9 cellular contexts compared by ENCODE assay signal in genomic region chr1:149740152-149740581, GRCh38. TPM values are rescaled to one million over a fixed set of nuclear protein-coding genes. Genes with fewer than 3 reads are reported as not detected.
DNase-seq lines count a peak whose midpoint lies in the region; ATAC-seq and TF ChIP-seq lines count a peak whose summit lies in the region.
"Not testable (repeated sequence)": the region's sequence is repeated elsewhere in the genome, so short reads cannot be mapped to it uniquely, and the experiment has no call there.
"Had no signal": no experiment of that assay in that cellular context is flagged by ENCODE, and none has a peak within 500 bp of the region (broad histone marks: within the 10 kb centered on the region; RNA-seq: fewer than 3 reads in every experiment).

No MANE protein-coding gene starts in this region.

- H3K4me3 Mint-ChIP-seq in nephron, result peak overlapping the region; percentile 59 to 66 (median 59)

- not testable (repeated sequence) for H3K27ac ChIP-seq in SK-N-MC; mammary epithelial cell (ENCODE audit: insufficient read depth, low read depth, low read length); right cardiac atrium (ENCODE audit: low read length)

- not testable (repeated sequence) for H3K9ac ChIP-seq in SK-N-MC (ENCODE audit: insufficient read length); mammary epithelial cell (ENCODE audit: insufficient read depth, low read length)

- not testable (repeated sequence) for H3K4me1 Mint-ChIP-seq in nephron

- H3K9me3 Mint-ChIP-seq in nephron, result not testable (repeated sequence)

- CTCF ChIA-PET in mammary epithelial cell (lab: Charles Lee; ENCODE audit: low non-redundant PET), result not testable (repeated sequence)

- not testable (repeated sequence) for H3K27ac Mint-ChIP-seq in nephron

- not testable (repeated sequence) for H3K4me2 ChIP-seq in mammary epithelial cell (ENCODE audit: insufficient read depth, low read depth, low read length)

- H3K79me2 ChIP-seq in mammary epithelial cell (ENCODE audit: insufficient read depth, low read length), result not testable (repeated sequence)

- not testable (repeated sequence) for H4K20me1 ChIP-seq in mammary epithelial cell (ENCODE audit: insufficient read depth, low read length)

- H3K27me3 ChIP-seq in mammary epithelial cell (ENCODE audit: insufficient read depth, low read length); right cardiac atrium (ENCODE audit: control insufficient read depth, insufficient read depth): not testable (repeated sequence)

- H3K4me3 ChIP-seq in SK-N-MC, result peak overlapping the region; percentile 45
- H3K4me3 ChIP-seq in mammary epithelial cell (replicated peaks in 1 of 3; ENCODE audit: insufficient read depth in 1 of 3, low read depth in 2 of 3, low read length in 3 of 3); right cardiac atrium (ENCODE audit: low read length): not testable (repeated sequence)

- intact Hi-C loops in mammary epithelial cell (cut with micrococcal nuclease); right cardiac atrium (cut with DNase I): not testable (repeated sequence)

- H2AFZ ChIP-seq in mammary epithelial cell (ENCODE audit: low read depth, low read length), result not testable (repeated sequence)

- not testable (repeated sequence) for H3K4me1 ChIP-seq in mammary epithelial cell (ENCODE audit: insufficient read depth, low read length); right cardiac atrium (ENCODE audit: control insufficient read depth, insufficient read depth, low read length)

- WGBS in mammary epithelial cell (ENCODE audit: low coverage, missing lambda C conversion rate), result 30% methylated on average over 16 of the region's 26 CpGs
- WGBS in right cardiac atrium, result 7% methylated on average over 26 of the region's 26 CpGs

- ATAC-seq in HG02588 (IDR thresholded peaks at IDR 0.05; ENCODE audit: unreplicated experiment) (peak; percentile 42), right cardiac atrium (peak; percentile 25 to 48)

- BruUV-seq in mammary epithelial cell (replicated peaks; lab: Mats Ljungman, UMichigan), result not testable (repeated sequence)

- DNase-seq in Ammon's horn (ENCODE audit: low spot score) (peak; percentile 22), SK-N-MC (ENCODE audit: low read depth, low spot score) (peak; percentile 1), activated T-cell treated with anti-CD3 and anti-CD28 coated beads for 1 hour (ENCODE audit: low read depth) (peak; percentile 36), mammary epithelial cell (peak; percentile 0), right cardiac atrium (peak; percentile 28 to 55 (median 48))
- peak; percentile 3 to 67 (median 47) for DNase-seq in stimulated activated CD4-positive, alpha-beta T cell treated with anti-CD3 and anti-CD28 coated beads, TNF-alpha, amount 100 ng/mL, for 24 hours (ENCODE audit: low read depth in 3 of 3)

- in situ Hi-C loops in mammary epithelial cell (cut with MboI; ENCODE audit: low sequenced_read_pairs in 2 of 2), result not testable (repeated sequence)

- dilution Hi-C loops in mammary epithelial cell (cut with HindIII; ENCODE audit: low sequenced_read_pairs), result not testable (repeated sequence)

- not testable (repeated sequence) for H3K27me3 Mint-ChIP-seq in nephron (ENCODE audit: low read depth)

- not testable (repeated sequence) for H3K36me3 ChIP-seq in SK-N-MC (ENCODE audit: insufficient read depth, low read length); mammary epithelial cell (ENCODE audit: insufficient read depth, low read length)

- not testable (repeated sequence) for H3K9me3 ChIP-seq in SK-N-MC (ENCODE audit: low read depth, low read length); mammary epithelial cell (replicated peaks; ENCODE audit: insufficient read depth, low read length); right cardiac atrium (ENCODE audit: control insufficient read depth, low read length)

- not testable (repeated sequence) for H3K36me3 Mint-ChIP-seq in nephron (ENCODE audit: low read depth)

- not testable (repeated sequence) for TF ChIP-seq CTCF in mammary epithelial cell (conservative IDR thresholded peaks at IDR 0.05 in 1 of 2, IDR thresholded peaks at IDR 0.05 in 1 of 2; ENCODE audit: extremely low read depth in 1 of 2, insufficient read depth in 1 of 2, low read depth in 1 of 2, low read length in 2 of 2); nephron (IDR thresholded peaks at IDR 0.05; ENCODE audit: unreplicated experiment in 3 of 3)

RNA-seq across cellular contexts. Expression of gene FCGR1A, which starts 42.3 kb away (rescaled TPM):
- total RNA-seq in mammary epithelial cell (not detected), right cardiac atrium (1 to 10 TPM; 2.0 to 5.0 (median 2.5) TPM)
- polyA plus RNA-seq in mammary epithelial cell (not detected), right cardiac atrium (1.9 TPM)
- not detected for polyA minus RNA-seq in mammary epithelial cell
- total RNA-seq: A172 had no signal
